Comparison of ENCODE assay signal across 8 cellular contexts in the genomic region with DNA sequence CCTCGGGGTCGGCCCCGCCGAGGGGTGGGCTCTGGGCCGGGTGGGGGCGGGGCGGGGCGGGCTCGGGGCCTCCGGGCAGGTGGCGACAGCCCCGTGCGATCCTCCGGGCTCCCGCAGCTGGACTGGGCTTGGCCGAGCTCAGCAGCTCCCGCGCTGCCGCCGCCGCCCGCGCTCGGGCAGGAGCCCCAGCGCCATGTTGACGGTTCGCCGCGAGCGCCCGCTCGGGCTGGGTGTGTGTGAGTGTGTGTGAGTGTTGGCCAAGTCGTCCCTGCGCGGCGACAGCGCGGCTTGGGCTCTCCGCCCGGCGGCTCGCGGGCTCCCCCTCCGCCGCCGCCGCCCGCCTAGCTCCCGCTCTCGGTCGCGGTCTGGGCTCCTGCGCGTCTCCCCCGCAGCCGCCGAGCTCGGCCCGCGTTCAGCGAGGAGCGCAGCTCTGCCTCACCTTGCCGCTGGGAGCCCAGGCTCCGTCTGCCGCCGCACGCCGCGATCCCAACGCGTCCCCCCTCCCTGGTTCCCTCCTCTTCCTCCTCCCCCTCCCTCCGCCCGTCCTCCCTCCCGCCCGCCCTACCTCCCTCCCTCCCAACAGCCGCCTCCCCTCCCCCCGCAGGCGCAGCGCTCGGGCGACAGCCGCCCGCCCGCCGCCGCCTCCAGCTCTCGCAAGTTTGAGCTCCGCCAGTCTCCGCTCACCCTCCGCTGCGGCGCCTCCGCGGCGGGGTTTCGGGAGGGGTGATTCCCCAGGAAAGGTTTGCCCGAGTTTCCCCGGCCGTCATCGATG. TPM values are rescaled to one million over a fixed set of nuclear protein-coding genes. Genes with fewer than 3 reads are reported as not detected.
DNase-seq lines count a peak whose midpoint lies in the region; ATAC-seq, FAIRE-seq and TF ChIP-seq lines count a peak whose summit lies in the region.

Gene BCOR (minus strand): TSS at position 467 of the 772 bp plus-strand sequence. CDS start 20,029 bp downstream, outside the sequence.

- no peak within 1 kb of the TSS for H2AFZ ChIP-seq in HepG2 (ENCODE audit: low read length)

- TF ChIP-seq EP300 in HepG2 (IDR thresholded peaks at IDR 0.05; ENCODE audit: low read depth in 2 of 2, low read length in 2 of 2) (no peak), HepG2 (CRISPR knock-in tag; IDR thresholded peaks at IDR 0.05; ENCODE audit: borderline replicate concordance) (no peak)

- no peaks in the 10 kb centered on the region for H3K9me3 Mint-ChIP-seq in activated B cell treated with CpG ODN at 0.5 μM for 24 hours
- no peaks in the 10 kb centered on the region for H3K9me3 Mint-ChIP-seq in chondrocyte (ENCODE audit: low read depth)

- H3K4me2 ChIP-seq in HepG2 (ENCODE audit: low read depth, low read length): peak within 1 kb of the TSS; percentile 73

- H3K4me1 ChIP-seq in HepG2 (ENCODE audit: insufficient read depth, low read length): peaks cover 40% of the 10 kb centered on the region

- peaks cover 36% of the 10 kb centered on the region for H3K4me1 Mint-ChIP-seq in activated B cell treated with CpG ODN at 0.5 μM for 24 hours
- peaks cover 45% of the 10 kb centered on the region for H3K4me1 Mint-ChIP-seq in chondrocyte (ENCODE audit: low read depth)

- H3K27ac Mint-ChIP-seq in activated B cell treated with CpG ODN at 0.5 μM for 24 hours (peak within 1 kb of the TSS; percentile 94), chondrocyte (ENCODE audit: unreplicated experiment) (peak within 1 kb of the TSS; percentile 61)

- H3K4me3 ChIP-seq in AG09309 (ENCODE audit: control insufficient read depth, low read depth, low read length) (peak within 1 kb of the TSS; percentile 61), HepG2 (replicated peaks in 1 of 3; ENCODE audit: insufficient read depth in 1 of 3, low read depth in 2 of 3, low read length in 3 of 3) (peak within 1 kb of the TSS; percentile 69 to 75 (median 73))

- no peak for TF ChIP-seq CTCF in AG09309 (IDR thresholded peaks at IDR 0.05; ENCODE audit: control insufficient read depth, insufficient read depth, low read depth, low read length, missing control alignments)
- TF ChIP-seq CTCF in activated B cell treated with CpG ODN at 0.5 μM for 24 hours (IDR thresholded peaks at IDR 0.05): no peak
- peak; percentile 24 for TF ChIP-seq CTCF in chondrocyte (IDR thresholded peaks at IDR 0.05)
- no peak for TF ChIP-seq CTCF in HepG2 (CRISPR knock-in tag; IDR thresholded peaks at IDR 0.05)

- intact Hi-C loops in activated B cell treated with CpG ODN at 0.5 μM for 24 hours (cut with micrococcal nuclease) (loop anchor here (1.0 to 10.0 kb wide), 10 partner anchors 9 to 1293 kb away; partner anchors contain the start of genes CXorf38, MID1IP1 and USP9X), HepG2 (cut with micrococcal nuclease; ENCODE audit: unreplicated experiment) (loop anchor here (1.0 to 5.0 kb wide), 2 partner anchors 57 to 85 kb away; no protein-coding TSS in a partner anchor)

- peaks cover 4% of the 10 kb centered on the region for H3K36me3 Mint-ChIP-seq in activated B cell treated with CpG ODN at 0.5 μM for 24 hours (ENCODE audit: low read depth)
- no peaks in the 10 kb centered on the region for H3K36me3 Mint-ChIP-seq in chondrocyte (ENCODE audit: low read depth)

- TF ChIP-seq POLR2A in GM19099 (IDR thresholded peaks at IDR 0.05; ENCODE audit: extremely low read depth, insufficient read length, low read depth): peak; percentile 93
- peak in 1 of 2 experiments; percentile 89; a peak in 2 of 4 replicates for TF ChIP-seq POLR2A in HepG2 (IDR thresholded peaks at IDR 0.05; ENCODE audit: insufficient read depth in 1 of 2, low read depth in 2 of 2, low read length in 2 of 2)

- H3K27me3 Mint-ChIP-seq in activated B cell treated with CpG ODN at 0.5 μM for 24 hours (no peaks in the 10 kb centered on the region), chondrocyte (ENCODE audit: low read depth) (no peaks in the 10 kb centered on the region)

- in situ Hi-C loops in HepG2 (cut with HindIII; ENCODE audit: extremely low pct_ligation_motif_present, low pct_unique_long_range_greater_than_20kb): no loop called here

- H3K79me2 ChIP-seq in HepG2 (ENCODE audit: insufficient read depth, low read length): peaks cover 38% of the 10 kb centered on the region

- POLR2A ChIA-PET in activated B cell treated with CpG ODN at 0.5 μM for 24 hours (lab: Charles Lee) (interaction anchor here (0.6 to 9.4 kb wide), 30 partner anchors 8 to 1219 kb away, joined by 3 to 268 read pairs (median 6); partner anchors contain the start of gene USP9X), HepG2 (lab: Yijun Ruan, JAX) (interaction anchor here (0.7 to 4.6 kb wide), 14 partner anchors 10 to 87 kb away, joined by 3 to 41 read pairs (median 6); no protein-coding TSS in a partner anchor)

- no peak for DNase-seq in AG09309 (ENCODE audit: low read depth)
- peak; percentile 6 to 21 for DNase-seq in NCI-H1930 (lab: John Stamatoyannopoulos, UW)
- peak; percentile 59 for DNase-seq in activated B cell treated with CpG ODN at 0.5 μM for 24 hours
- DNase-seq in chondrocyte (ENCODE audit: low spot score): no peak
- DNase-seq in HepG2 (ENCODE audit: low spot score): no peak
- peak; percentile 70 for DNase-seq in stimulated activated CD4-positive, alpha-beta T cell treated with anti-CD3 and anti-CD28 coated beads, Interleukin-2, amount 100 ng/mL, for 4 hours (ENCODE audit: low read depth)

- CTCF ChIA-PET in activated B cell treated with CpG ODN at 0.5 μM for 24 hours (lab: Charles Lee) (interaction anchor here (1.1 to 1.7 kb wide), 6 partner anchors 56 to 84 kb away, joined by 3 to 8 read pairs (median 4); no protein-coding TSS in a partner anchor), HepG2 (lab: Yijun Ruan, JAX; ENCODE audit: low intra/inter-chr PET ratio, low total read pairs) (no interaction called here)

- no peaks in the 10 kb centered on the region for H3K36me3 ChIP-seq in HepG2 (replicated peaks in 1 of 2; ENCODE audit: control insufficient read depth in 1 of 2, insufficient read depth in 2 of 2, low read length in 2 of 2)

- peaks cover 28% of the 10 kb centered on the region for H4K20me1 ChIP-seq in HepG2 (ENCODE audit: insufficient read depth, low read length)

- no peaks in the 10 kb centered on the region for H3K27me3 ChIP-seq in HepG2 (ENCODE audit: control insufficient read depth in 1 of 2, insufficient read depth in 2 of 2, low read length in 2 of 2)

- H3K9me3 ChIP-seq in HepG2 (ENCODE audit: low read length): no peaks in the 10 kb centered on the region

- FAIRE-seq in HepG2 (lab: Jason Lieb, UNC): no peak

- 3% methylated on average over 7 of the region's 100 CpGs for WGBS in HepG2 (ENCODE audit: low lambda C conversion rate)

- peak within 1 kb of the TSS; percentile 73 for H3K27ac ChIP-seq in HepG2 (ENCODE audit: extremely low read length, insufficient read depth, low read length)

- peak within 1 kb of the TSS; percentile 71 for H3K9ac ChIP-seq in HepG2 (ENCODE audit: insufficient read depth, low read depth, low read length)

- peak; percentile 16 for ATAC-seq in activated B cell treated with CpG ODN at 0.5 μM for 24 hours (ENCODE audit: low read depth)
- peak; percentile 27 for ATAC-seq in HepG2
- no peak for ATAC-seq in HG02840 (IDR thresholded peaks at IDR 0.05; ENCODE audit: low FRiP score, unreplicated experiment)

- H3K4me3 Mint-ChIP-seq in activated B cell treated with CpG ODN at 0.5 μM for 24 hours: peak within 1 kb of the TSS; percentile 89
- H3K4me3 Mint-ChIP-seq in chondrocyte (ENCODE audit: unreplicated experiment): peak within 1 kb of the TSS; percentile 76

- peak; percentile 39; the same call in 1 of the 2 replicates for TF ChIP-seq RAD21 in HepG2 (CRISPR knock-in tag; IDR thresholded peaks at IDR 0.05)

- BruUV-seq in HepG2 (replicated peaks; lab: Mats Ljungman, UMichigan): no TSS peak

TF ChIP-seq in HepG2, 621 proteins besides CTCF, POLR2A, EP300 and RAD21 (continues in another document):
- TF ChIP-seq ZNF674 (CRISPR knock-in tag; IDR thresholded peaks at IDR 0.05; ENCODE audit: low read depth): 0 out of 2 replicates have a peak, but pooled peaks have one; percentile 53

RNA-seq across cellular contexts. Expression of gene BCOR, which starts in this region (rescaled TPM):
- total RNA-seq in activated B cell treated with CpG ODN at 0.5 μM for 24 hours (59.3 and 60.4 TPM in 2 replicates), chondrocyte (10.8 to 19.0 TPM (median 11.0 TPM) in 3 replicates), HepG2 (2016; rRNA removed; fragmentation: Illumina TruSeq; extraction: Trizol) (15.2 and 18.6 TPM in 2 replicates)
- total RNA-seq in HepG2 (2016; cell fraction: cytosol; rRNA removed; fragmentation: Illumina TruSeq; extraction: Trizol; ENCODE audit: low read depth): 3.2 and 4.8 TPM in 2 replicates
- 13.9 and 15.9 TPM in 2 replicates for total RNA-seq in HepG2 (2016; cell fraction: insoluble cytoplasmic fraction; rRNA removed; fragmentation: Illumina TruSeq; extraction: Trizol)
- 7.4 and 7.6 TPM in 2 replicates for total RNA-seq in HepG2 (2016; cell fraction: membrane; rRNA removed; fragmentation: Illumina TruSeq; extraction: Trizol)
- total RNA-seq in HepG2 (2016; cell fraction: nucleus; rRNA removed; fragmentation: Illumina TruSeq; extraction: Trizol): 18.8 and 25.8 TPM in 2 replicates
- 14.3 and 15.2 TPM in 2 replicates for polyA plus RNA-seq in HepG2 (2011; rRNA removed)
- polyA plus RNA-seq in HepG2 (2011; cell fraction: cytosol; rRNA removed): 11.5 and 13.8 TPM in 2 replicates
- polyA plus RNA-seq in HepG2 (2011; cell fraction: nucleus; rRNA removed): 30.4 and 30.6 TPM in 2 replicates
- polyA plus RNA-seq in HepG2 (2012): 27.3 and 29.3 TPM in 2 replicates
- polyA plus RNA-seq in HepG2 (2016; cell fraction: cytosol; fragmentation: Illumina TruSeq; extraction: Trizol; ENCODE audit: low read depth): 1.2 and 1.3 TPM in 2 replicates
- 17.4 and 18.4 TPM in 2 replicates for polyA plus RNA-seq in HepG2 (2016; cell fraction: insoluble cytoplasmic fraction; fragmentation: Illumina TruSeq; extraction: Trizol; ENCODE audit: low read depth)
- polyA plus RNA-seq in HepG2 (2016; cell fraction: membrane; fragmentation: Illumina TruSeq; extraction: Trizol; ENCODE audit: low read depth): 1.3 and 1.9 TPM in 2 replicates
- polyA plus RNA-seq in HepG2 (2016; cell fraction: nucleus; fragmentation: Illumina TruSeq; extraction: Trizol; ENCODE audit: insufficient read depth, low read depth): 27.4 and 28.9 TPM in 2 replicates
- polyA minus RNA-seq in HepG2 (2011; rRNA and poly(A)+ RNA removed; ENCODE audit: low replicate concordance): 18.3 and 32.5 TPM in 2 replicates
- polyA minus RNA-seq in HepG2 (2011; cell fraction: cytosol; rRNA and poly(A)+ RNA removed): 40.3 and 40.4 TPM in 2 replicates
- polyA minus RNA-seq in HepG2 (2011; cell fraction: nucleus; rRNA and poly(A)+ RNA removed): 31.8 TPM in 2 replicates

Comparison
In these comparisons a context has a peak if more than half of its experiments do, and no peak if none do; other contexts are left out.
1. DNase-seq: peak in NCI-H1930 (2 of 2), activated B cell treated with CpG ODN at 0.5 μM for 24 hours (single experiment) and stimulated activated CD4-positive, alpha-beta T cell treated with anti-CD3 and anti-CD28 coated beads, Interleukin-2, amount 100 ng/mL, for 4 hours (single experiment); none in AG09309 (single experiment), chondrocyte (single experiment) and HepG2 (single experiment).